37 cellular contexts compared by ENCODE assay signal in genomic region chr7:66912195-66912594, GRCh38.
"Had no signal": no experiment of that assay in that cellular context is flagged by ENCODE, and none has a peak within 500 bp of the region (broad histone marks: within the 10 kb centered on the region; RNA-seq: fewer than 3 reads in every experiment).

No MANE protein-coding gene starts in this region.

- H3K4me3 ChIP-seq: adrenal gland, body of pancreas, breast epithelium had no signal

- H3K36me3 Mint-ChIP-seq: activated CD4-positive, alpha-beta memory T cell treated with anti-CD3 and anti-CD28 coated beads for 36 hours; activated naive CD4-positive, alpha-beta T cell treated with anti-CD3 and anti-CD28 coated beads, Interleukin-2, amount 50 U/mL, for 72 hours; activated naive CD8-positive, alpha-beta T cell treated with anti-CD3 and anti-CD28 coated beads for 36 hours had no signal

- H3K27ac Mint-ChIP-seq: activated B cell treated with CpG ODN at 0.5 μM for 24 hours; activated CD4-positive, alpha-beta memory T cell treated with anti-CD3 and anti-CD28 coated beads for 36 hours; activated CD4-positive, alpha-beta T cell treated with anti-CD3 and anti-CD28 coated beads, Interleukin-2, amount 10 ng/mL, durations not matched to agents 24 days and 14 days; activated CD8-positive, alpha-beta T cell treated with anti-CD3 and anti-CD28 coated beads for 36 hours; activated naive CD4-positive, alpha-beta T cell treated with anti-CD3 and anti-CD28 coated beads for 36 hours; activated naive CD4-positive, alpha-beta T cell treated with anti-CD3 and anti-CD28 coated beads, Interleukin-2, amount 50 U/mL, for 72 hours; activated naive CD8-positive, alpha-beta T cell treated with anti-CD3 and anti-CD28 coated beads for 36 hours; activated T-cell treated with anti-CD3 and anti-CD28 coated beads, Interleukin-2, amount 50 U/mL, for 72 hours; activated T-helper 1 cell treated with anti-CD3 and anti-CD28 coated beads, Interleukin-12 subunit alpha, Interleukin-12 subunit beta, Interleukin-2, Interleukin-4 antibody, amounts not matched to agents 30 ng/mL and 10 ng/mL and 1 ng/mL, durations not matched to agents 14 hours and 24 hours and 36 hours; activated T-helper 17 cell treated with anti-CD3 and anti-CD28 coated beads, Interleukin-2, amount 50 U/mL, for 72 hours; T-helper 1 cell treated with Interleukin-12 subunit alpha and Interleukin-12 subunit beta and Interleukin-4 antibody, amounts not matched to agents 30 μg/mL and 1 μg/mL, for 36 hours; T-helper 2 cell treated with Interferon-gamma antibody and Interleukin-4, amounts not matched to agents 5 μg/mL and 100 μg/mL, for 36 hours had no signal

- H3K4me3 Mint-ChIP-seq: activated B cell treated with CpG ODN at 0.5 μM for 24 hours; activated CD4-positive, alpha-beta memory T cell treated with anti-CD3 and anti-CD28 coated beads for 36 hours; activated CD4-positive, alpha-beta T cell treated with anti-CD3 and anti-CD28 coated beads, Interleukin-2, amount 10 ng/mL, durations not matched to agents 24 days and 14 days; activated CD8-positive, alpha-beta T cell treated with anti-CD3 and anti-CD28 coated beads for 36 hours; activated naive CD4-positive, alpha-beta T cell treated with anti-CD3 and anti-CD28 coated beads for 36 hours; activated naive CD8-positive, alpha-beta T cell treated with anti-CD3 and anti-CD28 coated beads for 36 hours; activated T-cell treated with anti-CD3 and anti-CD28 coated beads, Interleukin-2, amount 50 U/mL, for 4 hours; activated T-cell treated with anti-CD3 and anti-CD28 coated beads, Interleukin-2, amount 50 U/mL, for 72 hours; activated T-helper 1 cell treated with anti-CD3 and anti-CD28 coated beads, Interleukin-12 subunit alpha, Interleukin-12 subunit beta, Interleukin-2, Interleukin-4 antibody, amounts not matched to agents 30 ng/mL and 10 ng/mL and 1 ng/mL, durations not matched to agents 14 hours and 24 hours and 36 hours; activated T-helper 17 cell treated with anti-CD3 and anti-CD28 coated beads, Interleukin-2, amount 50 U/mL, for 72 hours; T-helper 1 cell treated with Interleukin-12 subunit alpha and Interleukin-12 subunit beta and Interleukin-4 antibody, amounts not matched to agents 30 μg/mL and 1 μg/mL, for 36 hours; T-helper 2 cell treated with Interferon-gamma antibody and Interleukin-4, amounts not matched to agents 5 μg/mL and 100 μg/mL, for 36 hours had no signal

- H3K9me3 ChIP-seq: adrenal gland, body of pancreas, breast epithelium had no signal

- DNase-seq: activated B cell treated with CpG ODN at 0.5 μM for 24 hours; activated CD4-positive, alpha-beta memory T cell treated with anti-CD3 and anti-CD28 coated beads for 36 hours; activated CD4-positive, alpha-beta T cell treated with anti-CD3 and anti-CD28 coated beads for 4 hours; activated CD4-positive, alpha-beta T cell treated with anti-CD3 and anti-CD28 coated beads, Interleukin-2, amount 10 ng/mL, durations not matched to agents 24 days and 14 days; activated CD4-positive, alpha-beta T cell treated with anti-CD3 and anti-CD28 coated beads, Interleukin-2, amount 50 U/mL, for 1 hour; activated CD4-positive, alpha-beta T cell treated with anti-CD3 and anti-CD28 coated beads, Interleukin-2, amount 50 U/mL, for 4 hours; activated CD4-positive, CD25-positive, alpha-beta regulatory T cell treated with anti-CD3 and anti-CD28 coated beads, Interleukin-2, amount 50 U/mL, for 72 hours; activated CD8-positive, alpha-beta memory T cell treated with anti-CD3 and anti-CD28 coated beads, Interleukin-2, amount 50 U/mL, for 4 hours; activated CD8-positive, alpha-beta T cell treated with anti-CD3 and anti-CD28 coated beads for 36 hours; activated effector memory CD4-positive, alpha-beta T cell treated with anti-CD3 and anti-CD28 coated beads, Interleukin-2, amount 50 U/mL, for 16 hours; activated gamma-delta T cell treated with Interleukin-2 at 50 U/mL for 16 hours; activated naive CD4-positive, alpha-beta T cell; activated naive CD4-positive, alpha-beta T cell treated with anti-CD3 and anti-CD28 coated beads for 36 hours; activated naive CD4-positive, alpha-beta T cell treated with anti-CD3 and anti-CD28 coated beads, Interleukin-2, amount 50 U/mL, for 16 hours; activated naive CD8-positive, alpha-beta T cell treated with anti-CD3 and anti-CD28 coated beads for 36 hours; activated T-cell treated with anti-CD3 and anti-CD28 coated beads for 4 hours; activated T-cell treated with anti-CD3 and anti-CD28 coated beads, Interleukin-2, amount 50 U/mL, for 1 hour; activated T-cell treated with anti-CD3 and anti-CD28 coated beads, Interleukin-2, amount 50 U/mL, for 4 hours; activated T-cell treated with anti-CD3 and anti-CD28 coated beads, Interleukin-2, amount 50 U/mL, for 72 hours; adrenal gland; amniotic stem cell; aorta; body of pancreas; brain microvascular endothelial cell; central memory CD4-positive, alpha-beta T cell; T-helper 1 cell; T-helper 2 cell; T-helper 9 cell had no signal

- ATAC-seq: activated CD8-positive, alpha-beta T cell treated with anti-CD3 and anti-CD28 coated beads for 36 hours; activated naive CD4-positive, alpha-beta T cell treated with anti-CD3 and anti-CD28 coated beads, Interleukin-2, amount 50 U/mL, for 72 hours; activated T-cell treated with anti-CD3 and anti-CD28 coated beads, Interleukin-2, amount 50 U/mL, for 4 hours; activated T-cell treated with anti-CD3 and anti-CD28 coated beads, Interleukin-2, amount 50 U/mL, for 72 hours; activated T-helper 17 cell treated with anti-CD3 and anti-CD28 coated beads, Interleukin-2, amount 50 U/mL, for 72 hours; body of pancreas had no signal

- H3K9me3 Mint-ChIP-seq: activated B cell treated with CpG ODN at 0.5 μM for 24 hours; activated CD4-positive, alpha-beta memory T cell treated with anti-CD3 and anti-CD28 coated beads for 36 hours; activated CD4-positive, alpha-beta T cell treated with anti-CD3 and anti-CD28 coated beads, Interleukin-2, amount 10 ng/mL, durations not matched to agents 24 days and 14 days; activated CD8-positive, alpha-beta T cell treated with anti-CD3 and anti-CD28 coated beads for 36 hours; activated naive CD4-positive, alpha-beta T cell treated with anti-CD3 and anti-CD28 coated beads for 36 hours; activated naive CD4-positive, alpha-beta T cell treated with anti-CD3 and anti-CD28 coated beads, Interleukin-2, amount 50 U/mL, for 72 hours; activated naive CD8-positive, alpha-beta T cell treated with anti-CD3 and anti-CD28 coated beads for 36 hours; activated T-cell treated with anti-CD3 and anti-CD28 coated beads, Interleukin-2, amount 50 U/mL, for 4 hours; activated T-cell treated with anti-CD3 and anti-CD28 coated beads, Interleukin-2, amount 50 U/mL, for 72 hours; activated T-helper 1 cell treated with anti-CD3 and anti-CD28 coated beads, Interleukin-12 subunit alpha, Interleukin-12 subunit beta, Interleukin-2, Interleukin-4 antibody, amounts not matched to agents 30 ng/mL and 10 ng/mL and 1 ng/mL, durations not matched to agents 14 hours and 24 hours and 36 hours; activated T-helper 17 cell treated with anti-CD3 and anti-CD28 coated beads, Interleukin-2, amount 50 U/mL, for 72 hours; T-helper 1 cell treated with Interleukin-12 subunit alpha and Interleukin-12 subunit beta and Interleukin-4 antibody, amounts not matched to agents 30 μg/mL and 1 μg/mL, for 36 hours; T-helper 2 cell treated with Interferon-gamma antibody and Interleukin-4, amounts not matched to agents 5 μg/mL and 100 μg/mL, for 36 hours had no signal

- H3K27me3 Mint-ChIP-seq: activated B cell treated with CpG ODN at 0.5 μM for 24 hours; activated CD4-positive, alpha-beta memory T cell treated with anti-CD3 and anti-CD28 coated beads for 36 hours; activated CD4-positive, alpha-beta T cell treated with anti-CD3 and anti-CD28 coated beads, Interleukin-2, amount 10 ng/mL, durations not matched to agents 24 days and 14 days; activated CD8-positive, alpha-beta T cell treated with anti-CD3 and anti-CD28 coated beads for 36 hours; activated naive CD8-positive, alpha-beta T cell treated with anti-CD3 and anti-CD28 coated beads for 36 hours; activated T-helper 17 cell treated with anti-CD3 and anti-CD28 coated beads, Interleukin-2, amount 50 U/mL, for 72 hours had no signal

- H3K27ac ChIP-seq: adrenal gland, body of pancreas, brain microvascular endothelial cell, breast epithelium, VCaP had no signal

- H3K36me3 ChIP-seq: adrenal gland, brain microvascular endothelial cell, breast epithelium had no signal

- H3K27me3 ChIP-seq: adrenal gland, body of pancreas, brain microvascular endothelial cell, breast epithelium had no signal

- FAIRE-seq: astrocyte, TTC549 had no signal

- H3K4me1 ChIP-seq: adrenal gland, body of pancreas, breast epithelium had no signal

- H3K4me1 Mint-ChIP-seq: activated CD4-positive, alpha-beta T cell treated with anti-CD3 and anti-CD28 coated beads, Interleukin-2, amount 10 ng/mL, durations not matched to agents 24 days and 14 days; activated naive CD8-positive, alpha-beta T cell treated with anti-CD3 and anti-CD28 coated beads for 36 hours; activated T-helper 17 cell treated with anti-CD3 and anti-CD28 coated beads, Interleukin-2, amount 50 U/mL, for 72 hours had no signal
